In genomic region chr18:27017901-27018500, GRCh38 we compare ENCODE assay signal across 8 cellular contexts.
DNase-seq lines count a peak whose midpoint lies in the region; ATAC-seq and TF ChIP-seq lines count a peak whose summit lies in the region.

No MANE protein-coding gene starts in this region.

- WGBS in mesendoderm (ENCODE audit: extremely low coverage, insufficient coverage, low lambda C conversion rate) = no CpG with 5 or more reads among the region's 2 CpGs

- H3K27ac ChIP-seq in mesendoderm (ENCODE audit: low read depth, low read length) (no peak overlapping the region), ascending aorta (no peak overlapping the region)

- no peak for TF ChIP-seq EP300 in Ishikawa (IDR thresholded peaks at IDR 0.05; ENCODE audit: borderline replicate concordance)

- no peak overlapping the region for H2BK15ac ChIP-seq in mesendoderm (replicated peaks; ENCODE audit: low read depth)

- H3K23ac ChIP-seq in mesendoderm (ENCODE audit: low read length) = no peak overlapping the region

- no peak overlapping the region for H2BK5ac ChIP-seq in mesendoderm (ENCODE audit: low read length)

- H3K4ac ChIP-seq in mesendoderm (ENCODE audit: low read depth, low read length) = no peak overlapping the region

- no peak overlapping the region for H3K56ac ChIP-seq in mesendoderm (ENCODE audit: low read length)

- H3K79me1 ChIP-seq in mesendoderm (ENCODE audit: low read length) = no peaks in the 10 kb centered on the region

- H3K4me3 ChIP-seq in astrocyte of the cerebellum (ENCODE audit: low read depth, low read length) (no peak overlapping the region), mesendoderm (ENCODE audit: low read length) (no peak overlapping the region), ascending aorta (no peak overlapping the region)

- peaks cover 4% of the 10 kb centered on the region for H3K4me1 ChIP-seq in mesendoderm (ENCODE audit: control insufficient read depth, low read depth, low read length)
- H3K4me1 ChIP-seq in ascending aorta = no peaks in the 10 kb centered on the region

- no peak overlapping the region for H4K5ac ChIP-seq in mesendoderm (ENCODE audit: low read length)

- H3K27me3 ChIP-seq in mesendoderm (ENCODE audit: insufficient read depth, low read length, poor library complexity) = no peaks in the 10 kb centered on the region
- H3K27me3 ChIP-seq in ascending aorta = no peaks in the 10 kb centered on the region

- H3K9ac ChIP-seq in mesendoderm (ENCODE audit: low read length) = no peak overlapping the region

- H4K8ac ChIP-seq in mesendoderm (ENCODE audit: low read depth, low read length) = no peak overlapping the region

- intact Hi-C loops in ascending aorta (cut with DNase I) = no loop called here

- H2AK5ac ChIP-seq in mesendoderm (ENCODE audit: low read length) = no peak overlapping the region

- H3K18ac ChIP-seq in mesendoderm (ENCODE audit: low read length) = no peak overlapping the region

- TF ChIP-seq RAD21 in Ishikawa (IDR thresholded peaks at IDR 0.05; ENCODE audit: low read depth) = peak; percentile 72

- H3K4me2 ChIP-seq in mesendoderm (ENCODE audit: low read length) = no peak overlapping the region

- no peaks in the 10 kb centered on the region for H3K79me2 ChIP-seq in mesendoderm (ENCODE audit: control insufficient read depth, insufficient read depth, low read length)

- TF ChIP-seq CTCF in GM13976 (IDR thresholded peaks at IDR 0.05; ENCODE audit: borderline replicate concordance, control extremely low read depth, extremely low read depth, insufficient read depth, missing control alignments) (peak; percentile 45), astrocyte of the cerebellum (IDR thresholded peaks at IDR 0.05; ENCODE audit: low read depth, low read length, missing control alignments) (peak; percentile 67), ascending aorta (IDR thresholded peaks at IDR 0.05) (no peak)

- DNase-seq in GM13976 (ENCODE audit: low spot score) (peak; percentile 21), astrocyte of the cerebellum (ENCODE audit: low read depth) (no peak), mesendoderm (peak; percentile 25), ascending aorta (ENCODE audit: low spot score in 2 of 2) (no peak), SIG-M5 (lab: John Stamatoyannopoulos, UW) (no peak)
- DNase-seq in activated naive CD4-positive, alpha-beta T cell treated with Interleukin-2 at 50 U/mL for 16 hours = no peak

- in situ Hi-C loops in GM13976 (cut with MboI; ENCODE audit: low sequenced_read_pairs, unreplicated experiment) = no loop called here
- in situ Hi-C loops in astrocyte of the cerebellum (cut with HindIII; ENCODE audit: low sequenced_read_pairs) = no loop called here

- no peak for ATAC-seq in GM18519 (IDR thresholded peaks at IDR 0.05; ENCODE audit: low FRiP score, unreplicated experiment)

- H3K9me3 ChIP-seq in ascending aorta = no peaks in the 10 kb centered on the region

- H3K36me3 ChIP-seq in mesendoderm (ENCODE audit: control insufficient read depth, insufficient read depth, low read length) (no peaks in the 10 kb centered on the region), ascending aorta (no peaks in the 10 kb centered on the region)

- H2BK120ac ChIP-seq in mesendoderm (ENCODE audit: low read depth, low read length) = no peak overlapping the region

TF ChIP-seq in Ishikawa, 13 proteins besides CTCF, POLR2A, EP300 and RAD21:
- TF ChIP-seq FOXM1 (IDR thresholded peaks at IDR 0.05; ENCODE audit: borderline replicate concordance, low read depth) = no peak

Comparison
In these comparisons a context has a peak if more than half of its experiments do, and no peak if none do; other contexts are left out.
1. DNase-seq: peak in GM13976 (single experiment) and mesendoderm (single experiment); none in astrocyte of the cerebellum (single experiment), activated naive CD4-positive, alpha-beta T cell treated with Interleukin-2 at 50 U/mL for 16 hours (single experiment), ascending aorta (0 of 2) and SIG-M5 (single experiment).
2. CTCF ChIP-seq: peak in GM13976 (single experiment) and astrocyte of the cerebellum (single experiment); none in ascending aorta (0 of 3).